2 cellular contexts compared by ENCODE assay signal in the genomic region with DNA sequence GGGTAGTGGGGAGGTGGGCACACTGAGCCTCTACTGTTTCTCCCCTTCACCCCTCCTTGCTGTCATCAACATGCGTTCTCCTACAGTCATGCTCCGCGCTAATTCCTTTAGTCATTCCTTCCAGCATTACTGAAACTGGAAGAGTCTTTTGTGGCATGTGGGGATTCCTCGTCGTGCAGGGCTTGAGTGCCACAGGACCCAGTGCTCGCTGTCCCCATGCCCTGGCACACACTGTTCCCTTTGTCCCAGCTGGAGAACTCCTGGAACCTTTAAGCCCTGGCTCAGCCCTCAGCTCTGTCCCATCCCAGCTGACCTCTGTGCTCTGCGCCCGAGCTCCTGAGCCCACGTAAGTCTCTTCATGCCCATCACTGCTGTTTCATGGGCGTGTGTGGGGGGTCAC.
TF ChIP-seq lines count a peak whose summit lies in the region.

No MANE protein-coding gene starts in this region.

TF ChIP-seq in A549, 52 proteins besides CTCF, POLR2A, EP300 and RAD21 (continued from another document):
- TF ChIP-seq GATA3 (IDR thresholded peaks at IDR 0.05; ENCODE audit: borderline replicate concordance) (no peak), CEBPB (IDR thresholded peaks at IDR 0.05) (no peak), MYC (IDR thresholded peaks at IDR 0.05; ENCODE audit: borderline replicate concordance, low read length) (no peak), NPAS2 (CRISPR knock-in tag; IDR thresholded peaks at IDR 0.05; ENCODE audit: borderline replicate concordance) (no peak), CBX8 (IDR thresholded peaks at IDR 0.05) (no peak), RARB (CRISPR knock-in tag; IDR thresholded peaks at IDR 0.05) (no peak), HOXB13 (CRISPR knock-in tag; IDR thresholded peaks at IDR 0.05; ENCODE audit: low read depth) (no peak), SREBF2 (IDR thresholded peaks at IDR 0.05) (no peak), E2F6 (IDR thresholded peaks at IDR 0.05; ENCODE audit: borderline replicate concordance, low read depth) (no peak), EHF (CRISPR knock-in tag; IDR thresholded peaks at IDR 0.05) (no peak), ZSCAN20 (CRISPR knock-in tag; IDR thresholded peaks at IDR 0.05) (no peak), ESRRA (IDR thresholded peaks at IDR 0.05; ENCODE audit: borderline replicate concordance, low read length) (no peak), HOXB5 (CRISPR knock-in tag; IDR thresholded peaks at IDR 0.05) (no peak), PHF8 (IDR thresholded peaks at IDR 0.05; ENCODE audit: borderline replicate concordance, low read depth) (no peak)
- TF ChIP-seq, protein P1, sequence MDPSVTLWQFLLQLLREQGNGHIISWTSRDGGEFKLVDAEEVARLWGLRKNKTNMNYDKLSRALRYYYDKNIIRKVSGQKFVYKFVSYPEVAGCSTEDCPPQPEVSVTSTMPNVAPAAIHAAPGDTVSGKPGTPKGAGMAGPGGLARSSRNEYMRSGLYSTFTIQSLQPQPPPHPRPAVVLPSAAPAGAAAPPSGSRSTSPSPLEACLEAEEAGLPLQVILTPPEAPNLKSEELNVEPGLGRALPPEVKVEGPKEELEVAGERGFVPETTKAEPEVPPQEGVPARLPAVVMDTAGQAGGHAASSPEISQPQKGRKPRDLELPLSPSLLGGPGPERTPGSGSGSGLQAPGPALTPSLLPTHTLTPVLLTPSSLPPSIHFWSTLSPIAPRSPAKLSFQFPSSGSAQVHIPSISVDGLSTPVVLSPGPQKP (IDR thresholded peaks at IDR 0.05; ENCODE audit: low read depth, low read length) = no peak
- TF ChIP-seq, protein P2, sequence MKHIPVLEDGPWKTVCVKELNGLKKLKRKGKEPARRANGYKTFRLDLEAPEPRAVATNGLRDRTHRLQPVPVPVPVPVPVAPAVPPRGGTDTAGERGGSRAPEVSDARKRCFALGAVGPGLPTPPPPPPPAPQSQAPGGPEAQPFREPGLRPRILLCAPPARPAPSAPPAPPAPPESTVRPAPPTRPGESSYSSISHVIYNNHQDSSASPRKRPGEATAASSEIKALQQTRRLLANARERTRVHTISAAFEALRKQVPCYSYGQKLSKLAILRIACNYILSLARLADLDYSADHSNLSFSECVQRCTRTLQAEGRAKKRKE (CRISPR knock-in tag; IDR thresholded peaks at IDR 0.05; ENCODE audit: low read depth) = no peak
- TF ChIP-seq, protein P3, sequence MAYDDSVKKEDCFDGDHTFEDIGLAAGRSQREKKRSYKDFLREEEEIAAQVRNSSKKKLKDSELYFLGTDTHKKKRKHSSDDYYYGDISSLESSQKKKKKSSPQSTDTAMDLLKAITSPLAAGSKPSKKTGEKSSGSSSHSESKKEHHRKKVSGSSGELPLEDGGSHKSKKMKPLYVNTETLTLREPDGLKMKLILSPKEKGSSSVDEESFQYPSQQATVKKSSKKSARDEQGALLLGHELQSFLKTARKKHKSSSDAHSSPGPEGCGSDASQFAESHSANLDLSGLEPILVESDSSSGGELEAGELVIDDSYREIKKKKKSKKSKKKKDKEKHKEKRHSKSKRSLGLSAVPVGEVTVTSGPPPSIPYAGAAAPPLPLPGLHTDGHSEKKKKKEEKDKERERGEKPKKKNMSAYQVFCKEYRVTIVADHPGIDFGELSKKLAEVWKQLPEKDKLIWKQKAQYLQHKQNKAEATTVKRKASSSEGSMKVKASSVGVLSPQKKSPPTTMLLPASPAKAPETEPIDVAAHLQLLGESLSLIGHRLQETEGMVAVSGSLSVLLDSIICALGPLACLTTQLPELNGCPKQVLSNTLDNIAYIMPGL (CRISPR knock-in tag; IDR thresholded peaks at IDR 0.05; ENCODE audit: borderline replicate concordance) = no peak
TF ChIP-seq in A549: peak in this region for 0.

TF ChIP-seq in SK-N-SH, 30 proteins besides CTCF, POLR2A, EP300 and RAD21 (continued from another document):
- TF ChIP-seq, protein P4, sequence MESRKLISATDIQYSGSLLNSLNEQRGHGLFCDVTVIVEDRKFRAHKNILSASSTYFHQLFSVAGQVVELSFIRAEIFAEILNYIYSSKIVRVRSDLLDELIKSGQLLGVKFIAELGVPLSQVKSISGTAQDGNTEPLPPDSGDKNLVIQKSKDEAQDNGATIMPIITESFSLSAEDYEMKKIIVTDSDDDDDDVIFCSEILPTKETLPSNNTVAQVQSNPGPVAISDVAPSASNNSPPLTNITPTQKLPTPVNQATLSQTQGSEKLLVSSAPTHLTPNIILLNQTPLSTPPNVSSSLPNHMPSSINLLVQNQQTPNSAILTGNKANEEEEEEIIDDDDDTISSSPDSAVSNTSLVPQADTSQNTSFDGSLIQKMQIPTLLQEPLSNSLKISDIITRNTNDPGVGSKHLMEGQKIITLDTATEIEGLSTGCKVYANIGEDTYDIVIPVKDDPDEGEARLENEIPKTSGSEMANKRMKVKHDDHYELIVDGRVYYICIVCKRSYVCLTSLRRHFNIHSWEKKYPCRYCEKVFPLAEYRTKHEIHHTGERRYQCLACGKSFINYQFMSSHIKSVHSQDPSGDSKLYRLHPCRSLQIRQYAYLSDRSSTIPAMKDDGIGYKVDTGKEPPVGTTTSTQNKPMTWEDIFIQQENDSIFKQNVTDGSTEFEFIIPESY (IDR thresholded peaks at IDR 0.05; ENCODE audit: borderline replicate concordance, low read depth) = no peak
- TF ChIP-seq FOXJ3 (CRISPR knock-in tag; IDR thresholded peaks at IDR 0.05) (no peak), TAF1 (IDR thresholded peaks at IDR 0.05; ENCODE audit: borderline replicate concordance, low read depth, low read length) (no peak), GATA2 (CRISPR knock-in tag; IDR thresholded peaks at IDR 0.05) (no peak), TCF12 (IDR thresholded peaks at IDR 0.05) (no peak), MXI1 (IDR thresholded peaks at IDR 0.05; ENCODE audit: low read depth, low read length) (no peak), SIN3A (IDR thresholded peaks at IDR 0.05; ENCODE audit: borderline replicate concordance, low read depth, low read length) (no peak), EZH2phosphoT487 (IDR thresholded peaks at IDR 0.05; ENCODE audit: borderline replicate concordance, low read depth) (no peak), PBX3 (IDR thresholded peaks at IDR 0.05) (no peak), TEAD4 (IDR thresholded peaks at IDR 0.05; ENCODE audit: borderline replicate concordance, insufficient read depth) (no peak)
- TF ChIP-seq, protein P5, sequence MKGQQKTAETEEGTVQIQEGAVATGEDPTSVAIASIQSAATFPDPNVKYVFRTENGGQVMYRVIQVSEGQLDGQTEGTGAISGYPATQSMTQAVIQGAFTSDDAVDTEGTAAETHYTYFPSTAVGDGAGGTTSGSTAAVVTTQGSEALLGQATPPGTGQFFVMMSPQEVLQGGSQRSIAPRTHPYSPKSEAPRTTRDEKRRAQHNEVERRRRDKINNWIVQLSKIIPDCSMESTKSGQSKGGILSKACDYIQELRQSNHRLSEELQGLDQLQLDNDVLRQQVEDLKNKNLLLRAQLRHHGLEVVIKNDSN (IDR thresholded peaks at IDR 0.05; ENCODE audit: borderline replicate concordance, low read depth) = no peak
